In the genomic region with DNA sequence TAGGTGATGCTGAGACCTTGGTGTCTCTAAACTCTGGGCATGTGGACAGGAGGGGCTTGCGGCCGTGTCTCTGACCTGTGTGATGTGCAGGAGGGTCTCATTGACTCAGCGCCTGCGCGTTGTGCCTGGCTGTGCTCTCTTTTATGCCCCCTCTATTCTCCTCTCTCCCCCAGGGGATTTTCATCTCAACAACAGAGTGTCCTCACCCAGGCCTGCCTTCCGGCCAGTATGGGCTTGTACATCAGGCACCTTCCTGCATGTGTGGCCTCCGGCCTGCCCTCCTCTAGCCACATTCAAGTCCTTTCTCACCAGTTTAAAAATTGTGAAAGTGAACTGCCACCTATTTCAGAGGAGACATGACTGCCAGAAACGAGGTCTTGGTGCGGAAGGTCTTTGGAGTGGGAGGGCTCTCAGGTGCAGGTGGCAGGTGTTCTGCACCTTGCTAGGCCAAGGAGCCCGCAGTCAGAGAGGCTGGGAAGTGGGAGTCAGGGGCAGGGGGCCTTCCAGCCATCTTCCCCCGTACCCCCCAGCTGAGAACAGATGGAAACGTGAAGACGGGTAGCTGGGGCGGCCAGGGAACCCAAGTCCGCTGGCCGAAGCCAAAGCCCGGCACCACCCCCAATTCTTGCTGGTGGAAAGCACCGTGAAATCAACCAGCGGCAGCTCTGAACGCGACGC, we compare ENCODE assay signal across 8 cellular contexts. TPM values are rescaled to one million over a fixed set of nuclear protein-coding genes. Genes with fewer than 3 reads are reported as not detected.
DNase-seq lines count a peak whose midpoint lies in the region; ATAC-seq, FAIRE-seq and TF ChIP-seq lines count a peak whose summit lies in the region.

No MANE protein-coding gene starts in this region.

- DNase-seq in heart right ventricle (no peak), left ventricle myocardium superior (no peak), astrocyte (ENCODE audit: low read depth) (no peak), lower lobe of right lung (no peak), upper lobe of right lung (no peak), SHP77 (lab: John Stamatoyannopoulos, UW) (no peak), NCI-H748 (lab: John Stamatoyannopoulos, UW; ENCODE audit: unreplicated experiment) (no peak)
- DNase-seq in stimulated activated CD4-positive, alpha-beta T cell treated with anti-CD3 and anti-CD28 coated beads, Interleukin-15, amount 100 ng/mL, for 24 hours = no peak

- no peak overlapping the region for H3K27ac Mint-ChIP-seq in astrocyte (ENCODE audit: unreplicated experiment)

- H3K9ac ChIP-seq in astrocyte (ENCODE audit: low read length) = peak overlapping the region; percentile 10

- H3K27ac ChIP-seq in heart right ventricle (peak overlapping the region in 8 of 10 donors; percentile 13 to 96 (median 90)), astrocyte (ENCODE audit: low read depth, low read length) (no peak overlapping the region), lower lobe of right lung (peak overlapping the region; percentile 62), upper lobe of right lung (no peak overlapping the region)

- H3K9me3 Mint-ChIP-seq in astrocyte (ENCODE audit: unreplicated experiment) = no peaks in the 10 kb centered on the region

- H3K4me3 ChIP-seq in heart right ventricle = peak overlapping the region in 9 of 10 donors; percentile 68 to 100 (median 92)
- peak overlapping the region; percentile 86 for H3K4me3 ChIP-seq in astrocyte (ENCODE audit: insufficient read depth, low read depth, low read length)
- H3K4me3 ChIP-seq in lower lobe of right lung = peak overlapping the region; percentile 86
- peak overlapping the region; percentile 81 for H3K4me3 ChIP-seq in upper lobe of right lung

- H3K79me2 ChIP-seq in astrocyte (ENCODE audit: insufficient read depth, low read length) = peaks cover 21% of the 10 kb centered on the region

- peak overlapping the region; percentile 69 for H2AFZ ChIP-seq in astrocyte (ENCODE audit: low read depth, low read length)

- ATAC-seq in heart right ventricle (peak in 4 of 8 donors; percentile 1 to 14 (median 6)), left ventricle myocardium superior (no peak), lower lobe of right lung (peak in 1 of 2 donors; percentile 1), upper lobe of right lung (no peak)

- H3K27me3 Mint-ChIP-seq in astrocyte (ENCODE audit: low read depth, unreplicated experiment) = no peaks in the 10 kb centered on the region

- H3K4me1 Mint-ChIP-seq in astrocyte (ENCODE audit: low read depth, unreplicated experiment) = peaks cover 4% of the 10 kb centered on the region

- H3K36me3 Mint-ChIP-seq in astrocyte (ENCODE audit: low read depth, unreplicated experiment) = peaks cover 13% of the 10 kb centered on the region

- H3K9me3 ChIP-seq in heart right ventricle (no peaks in the 10 kb centered on the region), astrocyte (ENCODE audit: insufficient read depth, low read depth, low read length) (no peaks in the 10 kb centered on the region), lower lobe of right lung (no peaks in the 10 kb centered on the region), upper lobe of right lung (no peaks in the 10 kb centered on the region)

- 44 to 46% methylated on average over 22 of the region's 22 CpGs for WGBS in heart right ventricle, 2 donors

- TF ChIP-seq CTCF in heart right ventricle (IDR thresholded peaks at IDR 0.05) (no peak), astrocyte (IDR thresholded peaks at IDR 0.05; ENCODE audit: insufficient read depth, low read depth, low read length) (no peak), lower lobe of right lung (IDR thresholded peaks at IDR 0.05) (no peak), upper lobe of right lung (IDR thresholded peaks at IDR 0.05) (no peak)

- H3K4me2 ChIP-seq in astrocyte (ENCODE audit: low read length) = peak overlapping the region; percentile 99

- peaks cover 10% of the 10 kb centered on the region for H4K20me1 ChIP-seq in astrocyte (ENCODE audit: insufficient read depth, low read length)

- H3K36me3 ChIP-seq in heart right ventricle = peaks cover 0 to 76% (median 37%) of the 10 kb centered on the region in 9 donors
- peaks cover 10% of the 10 kb centered on the region for H3K36me3 ChIP-seq in astrocyte (ENCODE audit: insufficient read depth, low read length)
- peaks cover 59% of the 10 kb centered on the region for H3K36me3 ChIP-seq in lower lobe of right lung
- peaks cover 54% of the 10 kb centered on the region for H3K36me3 ChIP-seq in upper lobe of right lung

- H3K4me1 ChIP-seq in heart right ventricle = peaks cover 7 to 21% (median 16%) of the 10 kb centered on the region in 9 donors
- H3K4me1 ChIP-seq in astrocyte (ENCODE audit: insufficient read depth, low read length) = peaks cover 12% of the 10 kb centered on the region
- H3K4me1 ChIP-seq in lower lobe of right lung = peaks cover 17% of the 10 kb centered on the region
- H3K4me1 ChIP-seq in upper lobe of right lung = peaks cover 16% of the 10 kb centered on the region

- intact Hi-C loops in heart right ventricle (cut with DNase I) (loop anchor here in 2 of 10 donors (2.0 to 5.0 kb wide), 2 partner anchors 72 to 343 kb away; no protein-coding TSS in a partner anchor), left ventricle myocardium superior (cut with micrococcal nuclease) (no loop called here), lower lobe of right lung (cut with DNase I) (no loop called here), upper lobe of right lung (cut with DNase I) (no loop called here)

- peak overlapping the region; percentile 73 for H3K4me3 Mint-ChIP-seq in astrocyte (ENCODE audit: unreplicated experiment)

- H3K27me3 ChIP-seq in heart right ventricle (no peaks in the 10 kb centered on the region), astrocyte (ENCODE audit: insufficient read depth, low read length) (no peaks in the 10 kb centered on the region), lower lobe of right lung (ENCODE audit: low read depth) (no peaks in the 10 kb centered on the region), upper lobe of right lung (no peaks in the 10 kb centered on the region)

- FAIRE-seq in astrocyte (lab: Jason Lieb, UNC) = no peak

RNA-seq across cellular contexts. Expression of a gene that starts 0.5 kb away (rescaled TPM):
- 10 to 100 TPM in 9 of 10 donors, 1 to 10 TPM in 1; 9.8 to 22.0 (median 13.5) TPM for total RNA-seq in heart right ventricle
- 10 to 100 TPM; 10.2 to 12.7 TPM for polyA plus RNA-seq in heart right ventricle
- total RNA-seq in left ventricle myocardium superior = 16.9 TPM
- total RNA-seq in astrocyte = 18.6 and 20.9 TPM in 2 replicates
- total RNA-seq in lower lobe of right lung = 33.2 TPM
- 37.6 TPM for total RNA-seq in upper lobe of right lung

RNA-seq across cellular contexts. Expression of a gene that starts 12.0 kb away (rescaled TPM):
- 10 to 100 TPM; 29.7 to 53.5 (median 43.3) TPM for total RNA-seq in heart right ventricle
- 10 to 100 TPM; 25.5 to 54.2 TPM for polyA plus RNA-seq in heart right ventricle
- 35.9 TPM for total RNA-seq in left ventricle myocardium superior
- 33.2 and 36.0 TPM in 2 replicates for total RNA-seq in astrocyte
- total RNA-seq in lower lobe of right lung = 41.8 TPM
- 54.8 TPM for total RNA-seq in upper lobe of right lung

RNA-seq across cellular contexts. Expression of a gene that starts 26.1 kb away (rescaled TPM):
- total RNA-seq in heart right ventricle = 10 to 100 TPM in 8 of 10 donors, 1 to 10 TPM in 2; 8.8 to 16.3 (median 13.9) TPM
- 1 to 10 TPM; 1.2 to 3.5 TPM for polyA plus RNA-seq in heart right ventricle
- 11.1 TPM for total RNA-seq in left ventricle myocardium superior
- total RNA-seq in astrocyte = 4.9 and 5.0 TPM in 2 replicates
- 4.4 TPM for total RNA-seq in lower lobe of right lung
- 5.2 TPM for total RNA-seq in upper lobe of right lung

RNA-seq across cellular contexts. Expression of a gene that starts 38.0 kb away (rescaled TPM):
- total RNA-seq in heart right ventricle = under 1 TPM in 1 of 10 donors, not detected in 9; 0.11 TPM
- polyA plus RNA-seq in heart right ventricle = under 1 TPM; 0.01 to 0.15 TPM
- total RNA-seq in left ventricle myocardium superior = not detected
- total RNA-seq in astrocyte = 0.07 and 0.09 TPM in 2 replicates
- total RNA-seq in lower lobe of right lung = 0.41 TPM
- total RNA-seq in upper lobe of right lung = 0.46 TPM

RNA-seq across cellular contexts. Expression of a gene that starts 47.8 kb away (rescaled TPM):
- total RNA-seq in heart right ventricle (10 to 100 TPM in 8 of 10 donors, 1 to 10 TPM in 2; 9.8 to 20.1 (median 14.0) TPM), left ventricle myocardium superior (20.7 TPM), astrocyte (20.5 and 22.8 TPM in 2 replicates), lower lobe of right lung (43.2 TPM), upper lobe of right lung (46.8 TPM)
- 10 to 100 TPM in 1 of 2 donors, 1 to 10 TPM in 1; 7.6 to 20.8 TPM for polyA plus RNA-seq in heart right ventricle

Comparison
In these comparisons a context has a peak if more than half of its experiments do, and no peak if none do; other contexts are left out.
1. H3K27ac ChIP-seq: peak in heart right ventricle (8 of 10) and lower lobe of right lung (single experiment); none in astrocyte (single experiment) and upper lobe of right lung (single experiment).
2. Peak in every context shown above with its lines, with median percentiles within 50 percentile points of each other: H3K4me3 ChIP-seq.